Comparison of ENCODE assay signal across 17 cellular contexts in genomic region chr7:32481176-32481575, GRCh38.
"Had no signal": no experiment of that assay in that cellular context is flagged by ENCODE, and none has a peak within 500 bp of the region (broad histone marks: within the 10 kb centered on the region; RNA-seq: fewer than 3 reads in every experiment).

No MANE protein-coding gene starts in this region.

- H3K4me3 Mint-ChIP-seq: endodermal cell, natural killer cell, neural progenitor cell had no signal

- ATAC-seq: foreskin keratinocyte, natural killer cell, upper lobe of right lung had no signal

- H3K27ac Mint-ChIP-seq: endodermal cell, natural killer cell, neural progenitor cell had no signal

- H3K27ac ChIP-seq: colonic mucosa, foreskin keratinocyte, neural progenitor cell, sigmoid colon, skin epidermis, testis, tibial nerve, upper lobe of right lung, vagina had no signal

- H3K4me1 Mint-ChIP-seq: natural killer cell, neural progenitor cell had no signal

- H3K4me3 ChIP-seq: colonic mucosa, neural progenitor cell, sigmoid colon, skin epidermis, testis, tibial nerve, upper lobe of right lung, vagina had no signal

- H3K36me3 ChIP-seq: colonic mucosa had no signal

- H3K4me1 ChIP-seq: colonic mucosa, neural progenitor cell, sigmoid colon, tibial nerve, upper lobe of right lung, vagina had no signal

- H3K36me3 Mint-ChIP-seq: natural killer cell had no signal

- H3K9me3 ChIP-seq: colonic mucosa, sigmoid colon, testis, tibial nerve, upper lobe of right lung, vagina had no signal

- H3K27me3 ChIP-seq: colonic mucosa, foreskin keratinocyte, neural progenitor cell, sigmoid colon, testis, tibial nerve, upper lobe of right lung, vagina had no signal

- DNase-seq: colonic mucosa; dermis blood vessel endothelial cell; endodermal cell; foreskin keratinocyte; hippocampal formation; mammary epithelial cell; natural killer cell; nucleus accumbens; sigmoid colon; stimulated activated CD4-positive, alpha-beta T cell treated with anti-CD3 and anti-CD28 coated beads, Interleukin-12 subunit alpha, Interleukin-12 subunit beta, amount 100 ng/mL, for 4 hours; stimulated activated naive CD4-positive, alpha-beta T cell treated with Interleukin-2 at 50 U/mL for 16 hours; testis; upper lobe of right lung had no signal

- H3K9me3 Mint-ChIP-seq: endodermal cell, natural killer cell, neural progenitor cell had no signal
